ENCODE assay signal across 1 cellular context in genomic region chr2:12261993-12262680, GRCh38.
TF ChIP-seq lines count a peak whose summit lies in the region.

No MANE protein-coding gene starts in this region.

TF ChIP-seq in GM12878, 131 proteins besides CTCF, POLR2A, EP300 and RAD21:
- TF ChIP-seq CHD4 (IDR thresholded peaks at IDR 0.05): no peak
- no peak for TF ChIP-seq ATF3 (IDR thresholded peaks at IDR 0.05; ENCODE audit: borderline replicate concordance, extremely low read depth, low read depth, low read length)
- no peak for TF ChIP-seq RBBP5 (conservative IDR thresholded peaks at IDR 0.05)
- no peak for TF ChIP-seq RCOR1 (conservative IDR thresholded peaks at IDR 0.05; ENCODE audit: low read depth, low read length)
- TF ChIP-seq ELK1 (IDR thresholded peaks at IDR 0.05; ENCODE audit: low read depth, low read length): no peak
- no peak for TF ChIP-seq MTA3 (IDR thresholded peaks at IDR 0.05; ENCODE audit: borderline replicate concordance, low read length)
- no peak for TF ChIP-seq PAX8 (IDR thresholded peaks at IDR 0.05)
- TF ChIP-seq SIN3A (IDR thresholded peaks at IDR 0.05; ENCODE audit: low read depth, low read length): no peak
- no peak for TF ChIP-seq KDM1A (IDR thresholded peaks at IDR 0.05; ENCODE audit: borderline replicate concordance)
- no peak for TF ChIP-seq YBX1 (IDR thresholded peaks at IDR 0.05)
- no peak for TF ChIP-seq EED (IDR thresholded peaks at IDR 0.05; ENCODE audit: low read depth)
- no peak for TF ChIP-seq ASH2L (IDR thresholded peaks at IDR 0.05; ENCODE audit: borderline replicate concordance, low read depth)
- TF ChIP-seq YY1 (IDR thresholded peaks at IDR 0.05; ENCODE audit: low read depth, low read length): no peak
